In the genomic region with DNA sequence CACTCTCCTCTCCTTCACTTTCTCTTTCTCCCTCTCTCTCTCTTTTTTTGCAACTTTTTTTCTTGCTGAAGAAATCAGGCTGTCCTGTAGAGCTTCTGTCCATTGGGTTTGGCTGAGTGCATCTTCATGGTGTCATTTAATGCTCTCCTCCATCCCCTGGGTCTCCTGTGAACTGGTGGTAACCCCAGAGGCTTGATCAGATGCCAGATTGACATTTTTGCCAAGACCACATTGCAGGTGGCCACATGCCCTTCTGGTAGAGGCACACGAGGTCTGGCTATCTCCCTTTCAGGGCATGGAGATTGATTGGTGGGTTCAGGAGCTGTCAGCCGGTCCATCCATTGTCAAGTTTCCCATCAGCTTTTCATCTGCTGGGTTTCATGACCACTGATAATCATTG, we compare ENCODE assay signal across 24 cellular contexts.
DNase-seq lines count a peak whose midpoint lies in the region; ATAC-seq, FAIRE-seq and TF ChIP-seq lines count a peak whose summit lies in the region.
"Had no signal": no experiment of that assay in that cellular context is flagged by ENCODE, and none has a peak within 500 bp of the region (broad histone marks: within the 10 kb centered on the region; RNA-seq: fewer than 3 reads in every experiment).

No MANE protein-coding gene starts in this region.

- H3K4me3 ChIP-seq in BLaER1 (no peak overlapping the region), bronchial epithelial cell (ENCODE audit: low read depth, low read length) (no peak overlapping the region), left lung (no peak overlapping the region), heart left ventricle (no peak overlapping the region)
- H3K4me3 ChIP-seq: A549, GM12878 had no signal

- intact Hi-C loops in left lung (cut with DNase I) (no loop called here), heart left ventricle (cut with DNase I) (no loop called here)

- TF ChIP-seq CTCF in bronchial epithelial cell (IDR thresholded peaks at IDR 0.05; ENCODE audit: insufficient read depth, low read length, severe bottlenecking) (no peak), left lung (IDR thresholded peaks at IDR 0.05) (no peak), heart left ventricle (IDR thresholded peaks at IDR 0.05) (no peak)

- H3K36me3 ChIP-seq in BLaER1 (no peaks in the 10 kb centered on the region), bronchial epithelial cell (ENCODE audit: control insufficient read depth, insufficient read depth, low read length) (peaks cover 7% of the 10 kb centered on the region), left lung (no peaks in the 10 kb centered on the region), heart left ventricle (no peaks in the 10 kb centered on the region)

- H3K9me3 ChIP-seq in BLaER1 (no peaks in the 10 kb centered on the region), left lung (no peaks in the 10 kb centered on the region), heart left ventricle (peaks cover 0 to 7% (median 0%) of the 10 kb centered on the region in 12 donors)
- H3K9me3 ChIP-seq: A549 had no signal

- WGBS in heart left ventricle, 4 donors, result 69 to 79% (median 72%) methylated on average over 2 of the region's 2 CpGs

- H4K20me1 ChIP-seq in BLaER1, result no peaks in the 10 kb centered on the region

- H3K27me3 ChIP-seq in BLaER1, result no peaks in the 10 kb centered on the region
- H3K27me3 ChIP-seq in bronchial epithelial cell (ENCODE audit: control insufficient read depth, insufficient read depth, low read length), result no peaks in the 10 kb centered on the region
- peaks cover 0 to 10% of the 10 kb centered on the region in 2 donors for H3K27me3 ChIP-seq in left lung
- H3K27me3 ChIP-seq in heart left ventricle, result no peaks in the 10 kb centered on the region

- no peak overlapping the region for H3K9ac ChIP-seq in BLaER1

- FAIRE-seq in bronchial epithelial cell (lab: Jason Lieb, UNC), result no peak
- FAIRE-seq: A549, GM12878, GM18507 had no signal

- TF ChIP-seq POLR2A in heart left ventricle (IDR thresholded peaks at IDR 0.05), result no peak
- no peak for TF ChIP-seq POLR2A in GM18505 (IDR thresholded peaks at IDR 0.05; ENCODE audit: borderline replicate concordance, extremely low read depth, insufficient read depth, insufficient read length)

- DNase-seq in DMS 273 (lab: John Stamatoyannopoulos, UW; ENCODE audit: unreplicated experiment) (peak; percentile 2), DMS 273 treated with DMSO at 0.1 percent for 48 hours (lab: John Stamatoyannopoulos, UW) (no peak), RPMI8226 (peak; percentile 66), bronchial epithelial cell (ENCODE audit: low read depth) (peak; percentile 22), left lung (no peak), heart left ventricle (no peak)
- DNase-seq: AML-193; C1 segment of cervical spinal cord; CD4-positive, alpha-beta memory T cell; CD4-positive, CD25-positive, alpha-beta regulatory T cell; CD8-positive, alpha-beta memory T cell; COR-L47; DMS153; DMS53; DMS79; DND-41; EL; GDM1 had no signal

- H3K4me2 ChIP-seq in BLaER1, result peak overlapping the region; percentile 20; the same call in 1 of the 2 replicates
- H3K4me2 ChIP-seq: A549 had no signal

- H3K4me1 ChIP-seq in BLaER1, result peaks cover 39% of the 10 kb centered on the region
- H3K4me1 ChIP-seq in left lung, result peaks cover 0 to 9% of the 10 kb centered on the region in 2 donors
- peaks cover 0 to 13% (median 0%) of the 10 kb centered on the region in 12 donors for H3K4me1 ChIP-seq in heart left ventricle
- H3K4me1 ChIP-seq: A549 had no signal

- ATAC-seq in left lung (no peak), heart left ventricle (no peak), GM18505 (IDR thresholded peaks at IDR 0.05; ENCODE audit: unreplicated experiment) (no peak)
- ATAC-seq: A549, GM12878 had no signal

- H3K27ac ChIP-seq in BLaER1 (no peak overlapping the region), left lung (no peak overlapping the region), heart left ventricle (no peak overlapping the region)
- H3K27ac ChIP-seq: 22Rv1, A549 had no signal

Comparison
In these comparisons a context has a peak if more than half of its experiments do, and no peak if none do; other contexts are left out.
1. DNase-seq: peak in DMS 273 (single experiment), RPMI8226 (single experiment) and bronchial epithelial cell (single experiment); none in DMS 273 treated with DMSO at 0.1 percent for 48 hours (single experiment), left lung (0 of 2) and heart left ventricle (0 of 5).